2 cellular contexts compared by ENCODE assay signal in genomic region chr4:169256856-169257756, GRCh38.
TF ChIP-seq lines count a peak whose summit lies in the region.

No MANE protein-coding gene starts in this region.

TF ChIP-seq in HCT116, 20 proteins besides CTCF, POLR2A, EP300 and RAD21 (continued from another document):
- TF ChIP-seq CBX3 (IDR thresholded peaks at IDR 0.05; ENCODE audit: low read depth) (no peak), CEBPB (IDR thresholded peaks at IDR 0.05; ENCODE audit: low read depth) (no peak), REST (IDR thresholded peaks at IDR 0.05; ENCODE audit: low read depth) (no peak), MAX (IDR thresholded peaks at IDR 0.05) (no peak), POLR2AphosphoS5 (IDR thresholded peaks at IDR 0.05; ENCODE audit: low read depth, low read length) (no peak), TCF7L2 (IDR thresholded peaks at IDR 0.05; ENCODE audit: borderline replicate concordance, extremely low read depth, insufficient read depth, insufficient read length) (no peak)
TF ChIP-seq in HCT116: peak in this region for 0.

TF ChIP-seq in SK-N-SH, 30 proteins besides CTCF, POLR2A, EP300 and RAD21 (continued from another document):
- TF ChIP-seq ZBTB33 (IDR thresholded peaks at IDR 0.05; ENCODE audit: borderline replicate concordance, low read depth) (no peak), REST (IDR thresholded peaks at IDR 0.05; ENCODE audit: low read depth, low read length) (no peak)
